In the genomic region with DNA sequence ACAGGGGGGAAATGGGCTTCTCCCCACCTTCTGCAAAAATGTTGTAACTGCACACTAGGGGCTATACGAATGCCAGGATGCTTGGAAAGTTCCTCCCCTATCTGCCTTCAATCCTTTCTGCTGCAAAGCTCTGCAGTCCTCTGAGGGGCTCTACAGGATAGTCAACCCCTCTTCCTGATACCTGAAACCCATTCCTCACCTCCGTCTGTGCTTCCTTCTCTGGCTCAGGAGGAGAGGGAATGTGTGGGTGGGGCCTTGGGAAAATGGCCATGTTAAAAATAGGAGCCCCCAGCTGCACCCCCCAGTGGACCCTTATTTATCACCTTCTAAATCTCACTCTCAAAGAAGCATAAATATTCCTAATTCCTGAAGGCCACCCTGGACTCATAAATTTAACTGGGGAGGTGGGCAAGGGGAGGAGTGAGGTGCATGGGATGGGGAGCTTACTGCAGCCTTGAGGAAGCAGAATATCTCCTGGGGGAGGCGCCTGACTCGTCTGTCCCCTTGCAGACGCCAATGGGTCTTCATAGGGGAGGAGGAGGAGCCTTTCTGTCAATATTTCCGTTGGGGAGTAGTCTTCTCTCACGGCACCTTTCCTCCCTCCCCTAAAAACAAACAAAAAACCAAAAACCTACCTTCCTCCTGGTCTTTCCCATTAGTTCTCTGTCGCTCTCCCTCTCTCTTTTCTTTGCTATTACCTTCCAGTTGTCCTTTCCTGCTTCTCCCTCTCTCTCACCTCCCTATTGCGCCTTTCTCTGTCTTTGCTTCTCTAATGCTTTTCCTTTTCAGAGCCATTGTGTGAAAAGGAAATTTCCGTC, we compare ENCODE assay signal across 9 cellular contexts. TPM values are rescaled to one million over a fixed set of nuclear protein-coding genes. Genes with fewer than 3 reads are reported as not detected.
DNase-seq lines count a peak whose midpoint lies in the region; FAIRE-seq and TF ChIP-seq lines count a peak whose summit lies in the region.
"Had no signal": no experiment of that assay in that cellular context is flagged by ENCODE, and none has a peak within 500 bp of the region (broad histone marks: within the 10 kb centered on the region; RNA-seq: fewer than 3 reads in every experiment).

No MANE protein-coding gene starts in this region.

- no peak for FAIRE-seq in RCC 7860 (lab: Jason Lieb, UNC)

- H3K9me3 ChIP-seq in duodenal mucosa (ENCODE audit: control insufficient read depth in 1 of 2, low read length in 2 of 2) (no peaks in the 10 kb centered on the region), neutrophil (no peaks in the 10 kb centered on the region)

- H3K4me3 ChIP-seq in Jurkat, Clone E6-1 (ENCODE audit: low read length) = peak overlapping the region; percentile 85
- H3K4me3 ChIP-seq in duodenal mucosa (ENCODE audit: low read depth in 1 of 2, low read length in 2 of 2) (peak overlapping the region; percentile 81 to 99), neutrophil (ENCODE audit: low read depth in 1 of 2, low read length in 1 of 2) (peak overlapping the region; percentile 75 to 83)

- H3K4me1 ChIP-seq in duodenal mucosa (ENCODE audit: control insufficient read depth in 1 of 2, insufficient read depth in 2 of 2, low read length in 2 of 2) (peaks cover 11 to 15% of the 10 kb centered on the region in 2 donors), neutrophil (ENCODE audit: control insufficient read depth in 1 of 2, insufficient read depth in 1 of 2, low read depth in 1 of 2, low read length in 1 of 2) (peaks cover 48 to 49% of the 10 kb centered on the region in 2 experiments)

- H3K9ac ChIP-seq in duodenal mucosa (ENCODE audit: low read depth in 1 of 2, low read length in 2 of 2) = peak overlapping the region; percentile 73 to 83

- H3K36me3 ChIP-seq in duodenal mucosa (ENCODE audit: control insufficient read depth in 1 of 2, insufficient read depth in 2 of 2, low read length in 2 of 2) = no peaks in the 10 kb centered on the region
- H3K36me3 ChIP-seq in neutrophil = peaks cover 18% of the 10 kb centered on the region

- DNase-seq in EL (peak; percentile 28), T follicular helper cell (ENCODE audit: low read depth) (peak; percentile 37), RCC 7860 (ENCODE audit: low spot score) (no peak), ureter (ENCODE audit: low spot score) (no peak), RKO (ENCODE audit: low spot score) (no peak)
- peak; percentile 82 for DNase-seq in Jurkat, Clone E6-1 (ENCODE audit: low read depth, low spot score)

- H3K27ac ChIP-seq in duodenal mucosa (ENCODE audit: low read depth, low read length) = no peak overlapping the region
- no peak overlapping the region for H3K27ac ChIP-seq in neutrophil

- TF ChIP-seq CTCF in neutrophil (IDR thresholded peaks at IDR 0.05) = no peak

- H3K27me3 ChIP-seq in duodenal mucosa (ENCODE audit: control insufficient read depth in 1 of 2, insufficient read depth in 2 of 2, low read length in 2 of 2) (no peaks in the 10 kb centered on the region), neutrophil (peaks cover 17% of the 10 kb centered on the region)

RNA-seq across cellular contexts. Expression of gene GPR84, which starts 6.3 kb away (rescaled TPM):
- not detected for polyA plus RNA-seq in Jurkat, Clone E6-1 (2012; ENCODE audit: insufficient read depth, insufficient read length)
- 0.34 TPM for total RNA-seq in ureter

RNA-seq across cellular contexts. Expression of gene ZNF385A, which starts 26.5 kb away (rescaled TPM):
- 2.7 TPM for polyA plus RNA-seq in Jurkat, Clone E6-1 (2012; ENCODE audit: insufficient read depth, insufficient read length)
- 88.4 TPM for total RNA-seq in ureter

RNA-seq across cellular contexts. Expression of gene COPZ1, which starts 33.1 kb away (rescaled TPM):
- polyA plus RNA-seq in Jurkat, Clone E6-1 (2012; ENCODE audit: insufficient read depth, insufficient read length) = 179 TPM
- 116 TPM for total RNA-seq in ureter

RNA-seq across cellular contexts. Expression of gene NFE2, which starts 57.2 kb away (rescaled TPM):
- polyA plus RNA-seq in Jurkat, Clone E6-1 (2012; ENCODE audit: insufficient read depth, insufficient read length) = not detected
- total RNA-seq in ureter = 0.57 TPM
- total RNA-seq: T-helper 2 cell treated with Interferon-gamma antibody and Interleukin-4, amounts not matched to agents 100 ng/mL and 5 ng/mL, for 36 hours had no signal

Comparison
In these comparisons a context has a peak if more than half of its experiments do, and no peak if none do; other contexts are left out.
1. DNase-seq: peak in EL (single experiment), Jurkat, Clone E6-1 (single experiment) and T follicular helper cell (single experiment); none in RCC 7860 (single experiment), ureter (single experiment) and RKO (single experiment).
2. Peak in every context shown above with its lines, with median percentiles within 50 percentile points of each other: H3K4me3 ChIP-seq.